Comparison of ENCODE assay signal across 15 cellular contexts in genomic region chr10:104324931-104325330, GRCh38. TPM values are rescaled to one million over a fixed set of nuclear protein-coding genes. Genes with fewer than 3 reads are reported as not detected.
A peak's percentile ranks its signal among the peaks of the same experiment; 100 is the strongest.
DNase-seq lines count a peak whose midpoint lies in the region; ATAC-seq, FAIRE-seq and TF ChIP-seq lines count a peak whose summit lies in the region.
"Had no signal": no experiment of that assay in that cellular context is flagged by ENCODE, and none has a peak within 500 bp of the region (broad histone marks: within the 10 kb centered on the region; RNA-seq: fewer than 3 reads in every experiment).

No MANE protein-coding gene starts in this region.

- no peak for TF ChIP-seq EP300 in stomach (IDR thresholded peaks at IDR 0.05)

- H3K4me1 ChIP-seq in stomach (peaks cover 81 to 100% (median 91%) of the 10 kb centered on the region in 4 donors), small intestine (ENCODE audit: control insufficient read depth in 2 of 2, insufficient read depth in 1 of 2, low read depth in 1 of 2, low read length in 1 of 2) (peaks cover 0 to 18% of the 10 kb centered on the region in 2 donors)

- peak overlapping the region; percentile 87 for H3K27ac Mint-ChIP-seq in activated CD4-positive, alpha-beta T cell treated with anti-CD3 and anti-CD28 coated beads for 36 hours
- H3K27ac Mint-ChIP-seq in activated CD4-positive, alpha-beta memory T cell treated with anti-CD3 and anti-CD28 coated beads, Interleukin-2, amount 10 ng/mL, durations not matched to agents 7 days and 5 days: peak overlapping the region; percentile 89

- no peak for TF ChIP-seq CTCF in stomach (IDR thresholded peaks at IDR 0.05)

- CTCF ChIA-PET in activated CD4-positive, alpha-beta T cell treated with anti-CD3 and anti-CD28 coated beads for 36 hours (lab: Charles Lee): interaction anchor here (0.7 to 3.8 kb wide), 5 partner anchors 13 to 57 kb away, joined by 3 to 27 read pairs (median 4); no protein-coding TSS in a partner anchor
- CTCF ChIA-PET in activated CD4-positive, alpha-beta memory T cell treated with anti-CD3 and anti-CD28 coated beads, Interleukin-2, amount 10 ng/mL, durations not matched to agents 7 days and 5 days (lab: Charles Lee): interaction anchor here (0.7 to 2.3 kb wide), 3 partner anchors 10 to 26 kb away, joined by 3 to 11 read pairs (median 7); partner anchors contain the start of gene ITPRIP

- DNase-seq in activated CD4-positive, alpha-beta T cell treated with anti-CD3 and anti-CD28 coated beads for 36 hours: peak; percentile 1
- DNase-seq in activated CD4-positive, alpha-beta T cell treated with anti-CD3 and anti-CD28 coated beads for 4 hours: no peak
- DNase-seq in activated CD4-positive, alpha-beta memory T cell treated with anti-CD3 and anti-CD28 coated beads, Interleukin-2, amount 10 ng/mL, durations not matched to agents 7 days and 5 days: no peak
- DNase-seq in stomach (no peak), small intestine (no peak)
- DNase-seq: EL, glutamatergic neuron, NCI-H1105 treated with DMSO at 0.1 percent for 48 hours, NCI-H69, SHP77 treated with DMSO at 0.1 percent for 48 hours, WERI-Rb-1 had no signal

- peak overlapping the region; percentile 38 for H3K4me3 Mint-ChIP-seq in activated CD4-positive, alpha-beta T cell treated with anti-CD3 and anti-CD28 coated beads for 36 hours
- peak overlapping the region; percentile 59 for H3K4me3 Mint-ChIP-seq in activated CD4-positive, alpha-beta memory T cell treated with anti-CD3 and anti-CD28 coated beads, Interleukin-2, amount 10 ng/mL, durations not matched to agents 7 days and 5 days

- peaks cover 34% of the 10 kb centered on the region for H3K36me3 Mint-ChIP-seq in activated CD4-positive, alpha-beta T cell treated with anti-CD3 and anti-CD28 coated beads for 36 hours (ENCODE audit: low read depth)
- H3K36me3 Mint-ChIP-seq in activated CD4-positive, alpha-beta memory T cell treated with anti-CD3 and anti-CD28 coated beads, Interleukin-2, amount 10 ng/mL, durations not matched to agents 7 days and 5 days (ENCODE audit: low read depth): peaks cover 29% of the 10 kb centered on the region

- H3K27me3 ChIP-seq in layer of hippocampus (ENCODE audit: control insufficient read depth, insufficient read depth, low read length) (no peaks in the 10 kb centered on the region), stomach (no peaks in the 10 kb centered on the region), small intestine (ENCODE audit: control insufficient read depth in 2 of 2, insufficient read depth in 2 of 2, low read length in 2 of 2) (no peaks in the 10 kb centered on the region)

- H3K27me3 Mint-ChIP-seq in activated CD4-positive, alpha-beta T cell treated with anti-CD3 and anti-CD28 coated beads for 36 hours: no peaks in the 10 kb centered on the region
- H3K27me3 Mint-ChIP-seq in activated CD4-positive, alpha-beta memory T cell treated with anti-CD3 and anti-CD28 coated beads, Interleukin-2, amount 10 ng/mL, durations not matched to agents 7 days and 5 days: no peaks in the 10 kb centered on the region

- H3K9me3 ChIP-seq in stomach (no peaks in the 10 kb centered on the region), small intestine (ENCODE audit: control insufficient read depth, low read depth) (no peaks in the 10 kb centered on the region)

- 92 to 99% (median 93%) methylated on average over 10 of the region's 10 CpGs for WGBS in stomach, 5 donors
- 92 to 96% (median 95%) methylated on average over 10 of the region's 10 CpGs for WGBS in small intestine, 3 donors

- no peaks in the 10 kb centered on the region for H3K9me3 Mint-ChIP-seq in activated CD4-positive, alpha-beta T cell treated with anti-CD3 and anti-CD28 coated beads for 36 hours (ENCODE audit: low read depth)
- H3K9me3 Mint-ChIP-seq in activated CD4-positive, alpha-beta memory T cell treated with anti-CD3 and anti-CD28 coated beads, Interleukin-2, amount 10 ng/mL, durations not matched to agents 7 days and 5 days: no peaks in the 10 kb centered on the region

- no peak for TF ChIP-seq POLR2A in stomach (IDR thresholded peaks at IDR 0.05)

- no peak for ATAC-seq in activated CD4-positive, alpha-beta T cell treated with anti-CD3 and anti-CD28 coated beads for 36 hours
- no peak for ATAC-seq in HG03378 (IDR thresholded peaks at IDR 0.05; ENCODE audit: unreplicated experiment)
- no peak for ATAC-seq in GM21367 (IDR thresholded peaks at IDR 0.05; ENCODE audit: unreplicated experiment)

- H3K4me3 ChIP-seq in stomach: no peak overlapping the region
- H3K4me3 ChIP-seq in small intestine (ENCODE audit: low read depth in 1 of 2, low read length in 2 of 2): no peak overlapping the region

- POLR2A ChIA-PET in activated CD4-positive, alpha-beta T cell treated with anti-CD3 and anti-CD28 coated beads for 36 hours (lab: Charles Lee): interaction anchor here (0.6 to 1.2 kb wide), 2 partner anchors 11 to 45 kb away, joined by 5 to 6 read pairs; no protein-coding TSS in a partner anchor
- POLR2A ChIA-PET in activated CD4-positive, alpha-beta memory T cell treated with anti-CD3 and anti-CD28 coated beads, Interleukin-2, amount 10 ng/mL, durations not matched to agents 7 days and 5 days (lab: Charles Lee): interaction anchor here (1.2 to 7.1 kb wide), 3 partner anchors 12 to 18 kb away, joined by 3 to 49 read pairs (median 42); partner anchors contain the start of gene ITPRIP

- intact Hi-C loops in activated CD4-positive, alpha-beta T cell treated with anti-CD3 and anti-CD28 coated beads for 36 hours (cut with DNase I, micrococcal nuclease): no loop called here
- intact Hi-C loops in stomach (cut with DNase I; ENCODE audit: low total_unique reads): no loop called here

- FAIRE-seq in small intestine (lab: Jason Lieb, UNC): no peak
- FAIRE-seq: A204.1 had no signal

- no peaks in the 10 kb centered on the region for H3K36me3 ChIP-seq in stomach
- no peaks in the 10 kb centered on the region for H3K36me3 ChIP-seq in small intestine (ENCODE audit: control insufficient read depth in 2 of 2, insufficient read depth in 2 of 2, low read length in 2 of 2)
- H3K36me3 ChIP-seq: WERI-Rb-1 had no signal

- H3K27ac ChIP-seq in layer of hippocampus (ENCODE audit: low read depth, low read length): peak overlapping the region; percentile 32
- peak overlapping the region in 4 of 5 donors; percentile 75 to 84 (median 76) for H3K27ac ChIP-seq in stomach
- peak overlapping the region in 1 of 2 donors; percentile 23 for H3K27ac ChIP-seq in small intestine (ENCODE audit: low read depth in 1 of 2, low read length in 1 of 2)
- H3K27ac ChIP-seq: WERI-Rb-1 had no signal

- peaks cover 97% of the 10 kb centered on the region for H3K4me1 Mint-ChIP-seq in activated CD4-positive, alpha-beta T cell treated with anti-CD3 and anti-CD28 coated beads for 36 hours
- H3K4me1 Mint-ChIP-seq in activated CD4-positive, alpha-beta memory T cell treated with anti-CD3 and anti-CD28 coated beads, Interleukin-2, amount 10 ng/mL, durations not matched to agents 7 days and 5 days: peaks cover 97% of the 10 kb centered on the region

RNA-seq across cellular contexts. Expression of gene ITPRIP, which starts 13.3 kb away (rescaled TPM):
- 10 to 100 TPM; 20.3 to 21.6 TPM for total RNA-seq in activated CD4-positive, alpha-beta T cell treated with anti-CD3 and anti-CD28 coated beads for 36 hours
- total RNA-seq in activated CD4-positive, alpha-beta memory T cell treated with anti-CD3 and anti-CD28 coated beads, Interleukin-2, amount 10 ng/mL, durations not matched to agents 7 days and 5 days: 10 to 100 TPM; 24.6 to 25.9 TPM
- total RNA-seq in stomach: 10 to 100 TPM in 2 of 5 donors, 1 to 10 TPM in 3; 1.7 to 13.5 (median 9.2) TPM
- polyA plus RNA-seq in stomach: 10 to 100 TPM in 1 of 3 donors, 1 to 10 TPM in 2; 2.9 to 12.3 (median 4.6) TPM
- polyA plus RNA-seq in small intestine: 1 to 10 TPM in 2 of 3 donors, under 1 TPM in 1; 0.67 to 10.0 (median 1.1) TPM

RNA-seq across cellular contexts. Expression of gene CFAP58, which starts 28.7 kb away (rescaled TPM):
- under 1 TPM; 0.60 to 0.64 TPM for total RNA-seq in activated CD4-positive, alpha-beta T cell treated with anti-CD3 and anti-CD28 coated beads for 36 hours
- under 1 TPM; 0.45 to 0.58 TPM for total RNA-seq in activated CD4-positive, alpha-beta memory T cell treated with anti-CD3 and anti-CD28 coated beads, Interleukin-2, amount 10 ng/mL, durations not matched to agents 7 days and 5 days
- under 1 TPM in 2 of 5 donors, not detected in 3; 0.18 to 0.58 TPM for total RNA-seq in stomach
- polyA plus RNA-seq in stomach: under 1 TPM; 0.12 to 0.31 (median 0.20) TPM
- under 1 TPM in 2 of 3 donors, not detected in 1; 0.07 to 0.27 TPM for polyA plus RNA-seq in small intestine

RNA-seq across cellular contexts. Expression of gene GSTO2, which starts 55.9 kb away (rescaled TPM):
- total RNA-seq in activated CD4-positive, alpha-beta T cell treated with anti-CD3 and anti-CD28 coated beads for 36 hours: 1 to 10 TPM; 2.1 to 2.8 TPM
- total RNA-seq in activated CD4-positive, alpha-beta memory T cell treated with anti-CD3 and anti-CD28 coated beads, Interleukin-2, amount 10 ng/mL, durations not matched to agents 7 days and 5 days: 1 to 10 TPM in 1 of 2 experiments, under 1 TPM in 1; 0.88 to 1.8 TPM
- total RNA-seq in stomach: 10 to 100 TPM in 1 of 5 donors, 1 to 10 TPM in 2, under 1 TPM in 2; under 0.01 to 13.4 (median 5.7) TPM
- polyA plus RNA-seq in stomach (10 to 100 TPM; 22.1 to 26.6 (median 23.7) TPM), small intestine (10 to 100 TPM in 2 of 3 donors, 1 to 10 TPM in 1; 9.2 to 20.9 (median 13.2) TPM)
